1 cellular context compared by ENCODE assay signal in genomic region chr5:141742866-141743651, GRCh38.
TF ChIP-seq lines count a peak whose summit lies in the region.

No MANE protein-coding gene starts in this region.

TF ChIP-seq in K562, 482 proteins besides CTCF, POLR2A, EP300 and RAD21 (continued from another document):
- TF ChIP-seq TAF7 (tag; IDR thresholded peaks at IDR 0.05) (no peak), FUS (optimal IDR thresholded peaks at IDR 0.05; ENCODE audit: low read depth, low read length) (no peak), OTX1 (CRISPR knock-in tag; IDR thresholded peaks at IDR 0.05) (no peak), KLF13 (tag; IDR thresholded peaks at IDR 0.05; ENCODE audit: borderline replicate concordance, low read depth) (no peak), ATF7 (IDR thresholded peaks at IDR 0.05) (no peak), ZNF3 (CRISPR knock-in tag; IDR thresholded peaks at IDR 0.05) (no peak), ZBTB11 (CRISPR knock-in tag; IDR thresholded peaks at IDR 0.05) (no peak), ILF3 (IDR thresholded peaks at IDR 0.05; ENCODE audit: borderline replicate concordance) (no peak), KLF10 (CRISPR knock-in tag; IDR thresholded peaks at IDR 0.05) (no peak), HOMEZ (CRISPR knock-in tag; IDR thresholded peaks at IDR 0.05) (no peak), PATZ1 (CRISPR knock-in tag; IDR thresholded peaks at IDR 0.05; ENCODE audit: borderline replicate concordance) (no peak), ZNF511 (CRISPR knock-in tag; IDR thresholded peaks at IDR 0.05) (peak; percentile 75), RFX5 (IDR thresholded peaks at IDR 0.05; ENCODE audit: low read depth, low read length) (no peak), L3MBTL2 (IDR thresholded peaks at IDR 0.05) (no peak)
- TF ChIP-seq, protein P1, sequence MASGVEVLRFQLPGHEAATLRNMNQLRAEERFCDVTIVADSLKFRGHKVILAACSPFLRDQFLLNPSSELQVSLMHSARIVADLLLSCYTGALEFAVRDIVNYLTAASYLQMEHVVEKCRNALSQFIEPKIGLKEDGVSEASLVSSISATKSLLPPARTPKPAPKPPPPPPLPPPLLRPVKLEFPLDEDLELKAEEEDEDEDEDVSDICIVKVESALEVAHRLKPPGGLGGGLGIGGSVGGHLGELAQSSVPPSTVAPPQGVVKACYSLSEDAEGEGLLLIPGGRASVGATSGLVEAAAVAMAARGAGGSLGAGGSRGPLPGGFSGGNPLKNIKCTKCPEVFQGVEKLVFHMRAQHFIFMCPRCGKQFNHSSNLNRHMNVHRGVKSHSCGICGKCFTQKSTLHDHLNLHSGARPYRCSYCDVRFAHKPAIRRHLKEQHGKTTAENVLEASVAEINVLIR (CRISPR knock-in tag; IDR thresholded peaks at IDR 0.05), result no peak
- TF ChIP-seq, protein P2, sequence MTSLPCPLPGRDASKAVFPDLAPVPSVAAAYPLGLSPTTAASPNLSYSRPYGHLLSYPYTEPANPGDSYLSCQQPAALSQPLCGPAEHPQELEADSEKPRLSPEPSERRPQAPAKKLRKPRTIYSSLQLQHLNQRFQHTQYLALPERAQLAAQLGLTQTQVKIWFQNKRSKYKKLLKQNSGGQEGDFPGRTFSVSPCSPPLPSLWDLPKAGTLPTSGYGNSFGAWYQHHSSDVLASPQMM (CRISPR knock-in tag; IDR thresholded peaks at IDR 0.05), result no peak
